33 cellular contexts compared by ENCODE assay signal in the genomic region with DNA sequence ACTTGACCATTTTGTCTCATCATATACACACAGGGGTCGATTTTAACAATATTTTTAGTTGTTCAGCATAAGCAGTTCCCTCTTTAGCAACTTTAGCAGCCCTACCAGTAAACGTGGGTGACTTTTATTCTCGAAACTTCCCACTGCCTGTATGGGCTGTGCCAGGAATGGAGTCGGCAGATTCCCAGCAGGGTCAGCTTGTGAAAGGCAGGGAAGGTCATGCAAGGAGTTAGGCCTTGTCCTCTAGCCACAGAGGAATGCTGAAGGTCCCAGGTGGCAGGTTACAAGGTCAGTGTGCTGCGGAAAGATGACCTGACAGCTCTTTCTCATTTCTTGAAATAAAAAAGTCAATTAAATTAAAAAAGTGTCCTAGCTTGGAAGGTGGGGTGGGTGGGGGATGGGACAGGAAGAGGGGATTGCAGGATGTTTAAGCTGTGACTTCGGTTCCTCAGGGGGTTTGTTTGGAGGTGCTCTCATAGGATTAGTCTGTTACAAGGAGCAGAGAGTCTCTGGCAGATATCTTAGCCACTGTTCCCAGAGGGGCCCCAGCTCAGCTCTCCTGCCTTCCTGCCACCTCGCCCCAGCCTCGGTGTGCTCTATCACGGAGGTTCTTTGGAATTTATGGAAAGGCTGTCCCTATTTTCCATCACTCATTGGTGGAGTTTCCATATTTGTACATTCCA. TPM values are rescaled to one million over a fixed set of nuclear protein-coding genes. Genes with fewer than 3 reads are reported as not detected.
A peak's percentile ranks its signal among the peaks of the same experiment; 100 is the strongest.
DNase-seq lines count a peak whose midpoint lies in the region; ATAC-seq, FAIRE-seq and TF ChIP-seq lines count a peak whose summit lies in the region.
"Had no signal": no experiment of that assay in that cellular context is flagged by ENCODE, and none has a peak within 500 bp of the region (broad histone marks: within the 10 kb centered on the region; RNA-seq: fewer than 3 reads in every experiment).

No MANE protein-coding gene starts in this region.

- TF ChIP-seq EP300 in HepG2 (IDR thresholded peaks at IDR 0.05; ENCODE audit: low read depth in 2 of 2, low read length in 2 of 2), result no peak
- no peak for TF ChIP-seq EP300 in HepG2 (CRISPR knock-in tag; IDR thresholded peaks at IDR 0.05; ENCODE audit: borderline replicate concordance)

- no peak overlapping the region for H3K4me3 Mint-ChIP-seq in endodermal cell
- H3K4me3 Mint-ChIP-seq: CD8-positive, alpha-beta T cell had no signal

- H3K18ac ChIP-seq in neuronal stem cell (ENCODE audit: low read length), result no peak overlapping the region

- H3K4me1 ChIP-seq in HepG2 (ENCODE audit: insufficient read depth, low read length) (no peaks in the 10 kb centered on the region), right lobe of liver (no peaks in the 10 kb centered on the region), endodermal cell (ENCODE audit: control insufficient read depth, insufficient read depth, low read length) (peaks cover 9% of the 10 kb centered on the region), neuronal stem cell (ENCODE audit: control insufficient read depth in 2 of 2, insufficient read depth in 1 of 2, low read depth in 1 of 2, low read length in 2 of 2) (peaks cover 0 to 9% of the 10 kb centered on the region in 2 donors), mucosa of descending colon (ENCODE audit: low read depth) (no peaks in the 10 kb centered on the region), tibial artery (no peaks in the 10 kb centered on the region)
- H3K4me1 ChIP-seq: A549, Caco-2, SJCRH30 had no signal

- H3K27me3 ChIP-seq in HepG2 (ENCODE audit: control insufficient read depth in 1 of 2, insufficient read depth in 2 of 2, low read length in 2 of 2) (peaks cover 1 to 3% of the 10 kb centered on the region in 2 experiments; a peak in 1 of 5 replicates), right lobe of liver (no peaks in the 10 kb centered on the region), WERI-Rb-1 (ENCODE audit: insufficient read depth, low read depth, severe bottlenecking) (no peaks in the 10 kb centered on the region), endodermal cell (ENCODE audit: control insufficient read depth, insufficient read depth, low read length, poor library complexity, severe bottlenecking) (peaks cover 8% of the 10 kb centered on the region), neuronal stem cell (ENCODE audit: control insufficient read depth in 3 of 3, insufficient read depth in 3 of 3, low read depth in 1 of 3, low read length in 3 of 3) (no peaks in the 10 kb centered on the region), tibial artery (peaks cover 0 to 3% of the 10 kb centered on the region in 2 donors)
- H3K27me3 ChIP-seq: SJCRH30 had no signal

- H3K4me1 Mint-ChIP-seq in endodermal cell, result peaks cover 23% of the 10 kb centered on the region

- TF ChIP-seq POLR2A in HepG2 (IDR thresholded peaks at IDR 0.05; ENCODE audit: insufficient read depth in 1 of 2, low read depth in 2 of 2, low read length in 2 of 2) (no peak), right lobe of liver (IDR thresholded peaks at IDR 0.05) (no peak)

- no peak for TF ChIP-seq CTCF in HepG2 (CRISPR knock-in tag; IDR thresholded peaks at IDR 0.05)
- TF ChIP-seq CTCF in right lobe of liver (IDR thresholded peaks at IDR 0.05), result no peak
- no peak for TF ChIP-seq CTCF in WERI-Rb-1 (IDR thresholded peaks at IDR 0.05; ENCODE audit: low read depth, low read length)
- TF ChIP-seq CTCF in endodermal cell (conservative IDR thresholded peaks at IDR 0.05), result no peak
- TF ChIP-seq CTCF in mucosa of descending colon (IDR thresholded peaks at IDR 0.05), result no peak
- no peak for TF ChIP-seq CTCF in tibial artery (IDR thresholded peaks at IDR 0.05)

- no peak overlapping the region for H3K14ac ChIP-seq in neuronal stem cell (ENCODE audit: low read length)

- BruUV-seq in HepG2 (replicated peaks; lab: Mats Ljungman, UMichigan), result no TSS peak

- H3K23ac ChIP-seq in neuronal stem cell (ENCODE audit: low read depth, low read length, poor library complexity), result no peak overlapping the region

- H4K20me1 ChIP-seq in HepG2 (ENCODE audit: insufficient read depth, low read length), result no peaks in the 10 kb centered on the region

- 16% methylated on average over 9 of the region's 9 CpGs for WGBS in HepG2 (ENCODE audit: low lambda C conversion rate)
- WGBS in right lobe of liver (ENCODE audit: insufficient coverage, low coverage, low lambda C conversion rate, missing lambda C conversion rate), result 58% methylated on average over 7 of the region's 9 CpGs
- 73 to 77% methylated on average over 7 to 9 of the region's 9 CpGs for WGBS in endodermal cell (ENCODE audit: insufficient coverage in 1 of 2, insufficient read length in 1 of 2), 2 experiments
- WGBS in neuronal stem cell (ENCODE audit: extremely low coverage in 2 of 2, insufficient read length in 2 of 2, insufficient replicate concordance in 1 of 2), 2 donors, result no CpG with 5 or more reads among the region's 9 CpGs

- intact Hi-C loops in HepG2 (cut with micrococcal nuclease; ENCODE audit: unreplicated experiment), result no loop called here
- intact Hi-C loops in right lobe of liver (cut with DNase I), result no loop called here
- intact Hi-C loops in mucosa of descending colon (cut with DNase I, micrococcal nuclease), result no loop called here
- intact Hi-C loops in tibial artery (cut with DNase I; ENCODE audit: low total_unique reads), result no loop called here

- CTCF ChIA-PET in HepG2 (lab: Yijun Ruan, JAX; ENCODE audit: low intra/inter-chr PET ratio, low total read pairs), result no interaction called here

- no peak overlapping the region for H4K8ac ChIP-seq in neuronal stem cell (ENCODE audit: low read depth, low read length)

- H3K36me3 ChIP-seq in HepG2 (replicated peaks in 1 of 2; ENCODE audit: control insufficient read depth in 1 of 2, insufficient read depth in 2 of 2, low read length in 2 of 2) (no peaks in the 10 kb centered on the region), right lobe of liver (no peaks in the 10 kb centered on the region), WERI-Rb-1 (no peaks in the 10 kb centered on the region), endodermal cell (ENCODE audit: control insufficient read depth, insufficient read depth, low read length) (no peaks in the 10 kb centered on the region), neuronal stem cell (replicated peaks in 1 of 2; ENCODE audit: control insufficient read depth in 2 of 2, insufficient read depth in 2 of 2, low read length in 2 of 2) (no peaks in the 10 kb centered on the region), mucosa of descending colon (ENCODE audit: low read depth) (no peaks in the 10 kb centered on the region), tibial artery (no peaks in the 10 kb centered on the region)
- H3K36me3 ChIP-seq: SJCRH30 had no signal

- H2BK5ac ChIP-seq in neuronal stem cell (ENCODE audit: low read length), result no peak overlapping the region

- no peak overlapping the region for H2BK15ac ChIP-seq in neuronal stem cell (ENCODE audit: low read length)

- DNase-seq in HepG2 (ENCODE audit: low spot score) (no peak), right lobe of liver (no peak), WERI-Rb-1 (peak; percentile 29), endodermal cell (peak; percentile 72), neuronal stem cell (ENCODE audit: low spot score) (no peak), HCEC 1CT (no peak), mucosa of descending colon (no peak), tibial artery (no peak)
- DNase-seq: AML-193; Caco-2; CD8-positive, alpha-beta T cell; GDM1; GOT3; Kasumi-1; MV-4-11; NCI-H1105; NCI-H1436 treated with DMSO at 0.1 percent for 48 hours; NCI-H187 treated with DMSO at 0.1 percent for 48 hours; NCI-H2171 treated with DMSO at 0.1 percent for 48 hours; NCI-H524; NCI-H748 treated with DMSO at 0.1 percent for 48 hours; NK-92 treated with Interleukin-12 subunit alpha and Interleukin-12 subunit beta, amount 100 ng/mL, for 24 hours; PC-9; SJCRH30 had no signal

- H3K4ac ChIP-seq in neuronal stem cell (ENCODE audit: low read length), result no peak overlapping the region

- H3K79me2 ChIP-seq in HepG2 (ENCODE audit: insufficient read depth, low read length), result no peaks in the 10 kb centered on the region

- H3K79me1 ChIP-seq in neuronal stem cell (ENCODE audit: low read depth, low read length), result no peaks in the 10 kb centered on the region

- no peak for TF ChIP-seq RAD21 in HepG2 (CRISPR knock-in tag; IDR thresholded peaks at IDR 0.05)

- no peak overlapping the region for H4K91ac ChIP-seq in neuronal stem cell (ENCODE audit: low read depth, low read length, poor library complexity)

- no peaks in the 10 kb centered on the region for H3K36me3 Mint-ChIP-seq in endodermal cell (ENCODE audit: low read depth)
- H3K36me3 Mint-ChIP-seq: CD8-positive, alpha-beta T cell had no signal

- no peak overlapping the region for H3K4me3 ChIP-seq in HepG2 (replicated peaks in 1 of 3; ENCODE audit: insufficient read depth in 1 of 3, low read depth in 2 of 3, low read length in 3 of 3)
- H3K4me3 ChIP-seq in right lobe of liver, result no peak overlapping the region
- no peak overlapping the region for H3K4me3 ChIP-seq in WERI-Rb-1 (ENCODE audit: low read depth, low read length)
- no peak overlapping the region for H3K4me3 ChIP-seq in endodermal cell (ENCODE audit: low read length)
- H3K4me3 ChIP-seq in neuronal stem cell (ENCODE audit: low read length in 2 of 2), result no peak overlapping the region
- H3K4me3 ChIP-seq in mucosa of descending colon, result no peak overlapping the region
- H3K4me3 ChIP-seq in tibial artery, result no peak overlapping the region
- H3K4me3 ChIP-seq: A549, GM12878, PC-9, SJCRH30 had no signal

- H2AFZ ChIP-seq in HepG2 (ENCODE audit: low read length), result no peak overlapping the region
- peak overlapping the region; percentile 68 for H2AFZ ChIP-seq in neuronal stem cell (ENCODE audit: low read length)
- H2AFZ ChIP-seq: PC-9 had no signal

- no peak overlapping the region for H2AK5ac ChIP-seq in neuronal stem cell (ENCODE audit: low read depth, low read length)

- POLR2A ChIA-PET in HepG2 (lab: Yijun Ruan, JAX), result interaction anchor here (1.3 kb wide), 1 partner anchor 9 kb away, joined by 3 read pairs; no protein-coding TSS in a partner anchor

- peak overlapping the region; percentile 79 for H3K27ac Mint-ChIP-seq in endodermal cell
- H3K27ac Mint-ChIP-seq: CD8-positive, alpha-beta T cell had no signal

- H2BK12ac ChIP-seq in neuronal stem cell (ENCODE audit: low read length), result no peak overlapping the region

- peaks cover 17% of the 10 kb centered on the region for H3K27me3 Mint-ChIP-seq in endodermal cell (ENCODE audit: insufficient read depth)

- H3K27ac ChIP-seq in HepG2 (ENCODE audit: extremely low read length, insufficient read depth, low read length) (no peak overlapping the region), right lobe of liver (no peak overlapping the region), WERI-Rb-1 (peak overlapping the region; percentile 46; the same call in 1 of the 2 replicates), endodermal cell (ENCODE audit: low read depth, low read length) (no peak overlapping the region), neuronal stem cell (replicated peaks; ENCODE audit: low read length) (no peak overlapping the region), tibial artery (no peak overlapping the region)
- H3K27ac ChIP-seq: A549, C4-2B, HL-60, PC-9, SJCRH30 had no signal

- ATAC-seq in HepG2 (0 out of 3 replicates have a peak, but pooled peaks have one; percentile 30), right lobe of liver (no peak), mucosa of descending colon (no peak)
- ATAC-seq: CD8-positive, alpha-beta T cell; GM12878; HCT116; Right ventricle myocardium inferior; SK-N-SH treated with all-trans-retinoic acid at 6 μM for 48 hours had no signal

- in situ Hi-C loops in HepG2 (cut with HindIII; ENCODE audit: extremely low pct_ligation_motif_present, low pct_unique_long_range_greater_than_20kb), result no loop called here

- no peaks in the 10 kb centered on the region for H3K9me3 Mint-ChIP-seq in endodermal cell
- H3K9me3 Mint-ChIP-seq: CD8-positive, alpha-beta T cell had no signal

- H3K4me2 ChIP-seq in HepG2 (ENCODE audit: low read depth, low read length) (no peak overlapping the region), neuronal stem cell (ENCODE audit: insufficient read depth, low read length, poor library complexity, severe bottlenecking) (no peak overlapping the region)
- H3K4me2 ChIP-seq: A549, PC-9 had no signal

- H3K9me3 ChIP-seq in HepG2 (ENCODE audit: low read length), result no peaks in the 10 kb centered on the region
- H3K9me3 ChIP-seq in right lobe of liver, result no peaks in the 10 kb centered on the region
- no peaks in the 10 kb centered on the region for H3K9me3 ChIP-seq in WERI-Rb-1 (ENCODE audit: severe bottlenecking)
- H3K9me3 ChIP-seq in endodermal cell (ENCODE audit: control insufficient read depth, low read length), result no peaks in the 10 kb centered on the region
- no peaks in the 10 kb centered on the region for H3K9me3 ChIP-seq in neuronal stem cell (replicated peaks in 1 of 2; ENCODE audit: control insufficient read depth in 2 of 2, insufficient read depth in 1 of 2, low read depth in 1 of 2, low read length in 2 of 2)
- H3K9me3 ChIP-seq in mucosa of descending colon, result no peaks in the 10 kb centered on the region
- H3K9me3 ChIP-seq in tibial artery, result no peaks in the 10 kb centered on the region
- H3K9me3 ChIP-seq: A549, Caco-2, SJCRH30 had no signal

- H3K9ac ChIP-seq in HepG2 (ENCODE audit: insufficient read depth, low read depth, low read length) (no peak overlapping the region), endodermal cell (ENCODE audit: extremely low read depth, low read length, poor library complexity, severe bottlenecking) (no peak overlapping the region), neuronal stem cell (ENCODE audit: low read depth, low read length, poor library complexity) (no peak overlapping the region)

- FAIRE-seq in HepG2 (lab: Jason Lieb, UNC), result no peak
- FAIRE-seq: A549, GM12878 had no signal

- no peak overlapping the region for H2BK120ac ChIP-seq in neuronal stem cell (ENCODE audit: low read depth, low read length)

RNA-seq across cellular contexts. Expression of gene DRC1, which starts 21.4 kb away (rescaled TPM):
- 0.07 and 0.08 TPM in 2 replicates for total RNA-seq in HepG2 (2016; rRNA removed; fragmentation: Illumina TruSeq; extraction: Trizol)
- 0.18 and 0.30 TPM in 2 replicates for total RNA-seq in HepG2 (2016; cell fraction: cytosol; rRNA removed; fragmentation: Illumina TruSeq; extraction: Trizol; ENCODE audit: low read depth)
- not detected in 2 replicates for total RNA-seq in HepG2 (2016; cell fraction: insoluble cytoplasmic fraction; rRNA removed; fragmentation: Illumina TruSeq; extraction: Trizol)
- total RNA-seq in HepG2 (2016; cell fraction: membrane; rRNA removed; fragmentation: Illumina TruSeq; extraction: Trizol), result 0.07 and 0.09 TPM in 2 replicates
- total RNA-seq in HepG2 (2016; cell fraction: nucleus; rRNA removed; fragmentation: Illumina TruSeq; extraction: Trizol), result not detected in 2 replicates
- not detected in 2 replicates for polyA plus RNA-seq in HepG2 (2011; rRNA removed)
- not detected in 2 replicates for polyA plus RNA-seq in HepG2 (2011; cell fraction: cytosol; rRNA removed)
- polyA plus RNA-seq in HepG2 (2011; cell fraction: nucleus; rRNA removed), result not detected in 2 replicates
- polyA plus RNA-seq in HepG2 (2012), result not detected in 2 replicates
- polyA plus RNA-seq in HepG2 (2016; cell fraction: cytosol; fragmentation: Illumina TruSeq; extraction: Trizol; ENCODE audit: low read depth), result 0.11 and 0.16 TPM in 2 replicates
- polyA plus RNA-seq in HepG2 (2016; cell fraction: insoluble cytoplasmic fraction; fragmentation: Illumina TruSeq; extraction: Trizol; ENCODE audit: low read depth), result not detected in 2 replicates
- 0.08 TPM in 1 of 2 replicates, not detected in the other for polyA plus RNA-seq in HepG2 (2016; cell fraction: membrane; fragmentation: Illumina TruSeq; extraction: Trizol; ENCODE audit: low read depth)
- polyA plus RNA-seq in HepG2 (2016; cell fraction: nucleus; fragmentation: Illumina TruSeq; extraction: Trizol; ENCODE audit: insufficient read depth, low read depth), result not detected in 2 replicates
- polyA minus RNA-seq in HepG2 (2011; rRNA and poly(A)+ RNA removed; ENCODE audit: low replicate concordance), result 0.22 TPM in 1 of 2 replicates, not detected in the other
- not detected in 2 replicates for polyA minus RNA-seq in HepG2 (2011; cell fraction: cytosol; rRNA and poly(A)+ RNA removed)
- polyA minus RNA-seq in HepG2 (2011; cell fraction: nucleus; rRNA and poly(A)+ RNA removed), result not detected in 2 replicates
- total RNA-seq in right lobe of liver, result under 1 TPM in 2 of 6 experiments, not detected in 4; 0.31 TPM
- total RNA-seq in endodermal cell, result under 1 TPM; 0.33 to 0.48 TPM
- polyA plus RNA-seq in endodermal cell (2013, experiment 1 of 2), result 1.0 TPM
- 0.91 TPM for polyA plus RNA-seq in endodermal cell (2013, experiment 2 of 2)
- polyA plus RNA-seq in neuronal stem cell (2013, experiment 1 of 2), result 1.1 TPM
- polyA plus RNA-seq in neuronal stem cell (2013, experiment 2 of 2), result 0.94 TPM
- not detected for total RNA-seq in mucosa of descending colon
- total RNA-seq: CD8-positive, alpha-beta T cell; GM12878; M059J had no signal

RNA-seq across cellular contexts. Expression of gene OTOF, which starts 54.8 kb away (rescaled TPM):
- 0.04 TPM in 1 of 2 replicates, not detected in the other for total RNA-seq in HepG2 (2016; rRNA removed; fragmentation: Illumina TruSeq; extraction: Trizol)
- total RNA-seq in HepG2 (2016; cell fraction: cytosol; rRNA removed; fragmentation: Illumina TruSeq; extraction: Trizol; ENCODE audit: low read depth), result 0.09 TPM in 1 of 2 replicates, not detected in the other
- total RNA-seq in HepG2 (2016; cell fraction: insoluble cytoplasmic fraction; rRNA removed; fragmentation: Illumina TruSeq; extraction: Trizol), result 0.04 TPM in 1 of 2 replicates, not detected in the other
- 0.03 TPM in 1 of 2 replicates, not detected in the other for total RNA-seq in HepG2 (2016; cell fraction: membrane; rRNA removed; fragmentation: Illumina TruSeq; extraction: Trizol)
- 0.06 TPM in 1 of 2 replicates, not detected in the other for total RNA-seq in HepG2 (2016; cell fraction: nucleus; rRNA removed; fragmentation: Illumina TruSeq; extraction: Trizol)
- polyA plus RNA-seq in HepG2 (2011; rRNA removed), result not detected in 2 replicates
- polyA plus RNA-seq in HepG2 (2011; cell fraction: cytosol; rRNA removed), result 0.01 TPM in 2 replicates
- 0.12 and 0.26 TPM in 2 replicates for polyA plus RNA-seq in HepG2 (2011; cell fraction: nucleus; rRNA removed)
- polyA plus RNA-seq in HepG2 (2012), result 0.05 TPM in 1 of 2 replicates, not detected in the other
- not detected in 2 replicates for polyA plus RNA-seq in HepG2 (2016; cell fraction: cytosol; fragmentation: Illumina TruSeq; extraction: Trizol; ENCODE audit: low read depth)
- 0.04 TPM in 1 of 2 replicates, not detected in the other for polyA plus RNA-seq in HepG2 (2016; cell fraction: insoluble cytoplasmic fraction; fragmentation: Illumina TruSeq; extraction: Trizol; ENCODE audit: low read depth)
- not detected in 2 replicates for polyA plus RNA-seq in HepG2 (2016; cell fraction: membrane; fragmentation: Illumina TruSeq; extraction: Trizol; ENCODE audit: low read depth)
- 0.33 TPM in 1 of 2 replicates, not detected in the other for polyA plus RNA-seq in HepG2 (2016; cell fraction: nucleus; fragmentation: Illumina TruSeq; extraction: Trizol; ENCODE audit: insufficient read depth, low read depth)
- 0.02 TPM in 1 of 2 replicates, not detected in the other for polyA minus RNA-seq in HepG2 (2011; rRNA and poly(A)+ RNA removed; ENCODE audit: low replicate concordance)
- not detected in 2 replicates for polyA minus RNA-seq in HepG2 (2011; cell fraction: cytosol; rRNA and poly(A)+ RNA removed)
- polyA minus RNA-seq in HepG2 (2011; cell fraction: nucleus; rRNA and poly(A)+ RNA removed), result not detected in 2 replicates
- total RNA-seq in right lobe of liver, result under 1 TPM in 2 of 6 experiments, not detected in 4; 0.06 to 0.12 TPM
- 1 to 10 TPM; 1.1 to 1.2 TPM for total RNA-seq in endodermal cell
- polyA plus RNA-seq in endodermal cell (2013, experiment 1 of 2), result 0.75 TPM
- polyA plus RNA-seq in endodermal cell (2013, experiment 2 of 2), result 0.37 TPM
- 0.54 TPM for polyA plus RNA-seq in neuronal stem cell (2013, experiment 1 of 2)
- 0.60 TPM for polyA plus RNA-seq in neuronal stem cell (2013, experiment 2 of 2)
- under 1 TPM in 1 of 3 donors, not detected in 2; 0.60 TPM for total RNA-seq in mucosa of descending colon
- total RNA-seq: PC-9, RPMI7951 had no signal

Comparison
In these comparisons a context has a peak if more than half of its experiments do, and no peak if none do; other contexts are left out.
1. DNase-seq: peak in WERI-Rb-1 (single experiment) and endodermal cell (single experiment); none in HepG2 (single experiment), right lobe of liver (0 of 3), neuronal stem cell (single experiment), HCEC 1CT (single experiment), mucosa of descending colon (0 of 3) and tibial artery (0 of 2).